Comparison of ENCODE assay signal across 1 cellular context in genomic region chr14:68191567-68192321, GRCh38.
TF ChIP-seq lines count a peak whose summit lies in the region.

No MANE protein-coding gene starts in this region.

TF ChIP-seq in HepG2, 621 proteins besides CTCF, POLR2A, EP300 and RAD21 (continued from another document and continues in another):
- TF ChIP-seq ZBTB34 (CRISPR knock-in tag; IDR thresholded peaks at IDR 0.05) (peak; percentile 42; the same call in 1 of the 2 replicates), RNF219 (CRISPR knock-in tag; IDR thresholded peaks at IDR 0.05) (no peak), ZNF207 (IDR thresholded peaks at IDR 0.05; ENCODE audit: borderline replicate concordance) (no peak), ZBTB14 (CRISPR knock-in tag; IDR thresholded peaks at IDR 0.05) (no peak), PRDM10 (CRISPR knock-in tag; IDR thresholded peaks at IDR 0.05; ENCODE audit: low read depth) (no peak), ZNF546 (CRISPR knock-in tag; conservative IDR thresholded peaks at IDR 0.05) (no peak), ZNF138 (CRISPR knock-in tag; IDR thresholded peaks at IDR 0.05; ENCODE audit: low read depth) (no peak), ZNF704 (CRISPR knock-in tag; IDR thresholded peaks at IDR 0.05; ENCODE audit: borderline replicate concordance) (no peak), ARNT (IDR thresholded peaks at IDR 0.05) (no peak), MAZ (IDR thresholded peaks at IDR 0.05; ENCODE audit: borderline replicate concordance, low read depth, low read length) (no peak), MAZ (CRISPR knock-in tag; IDR thresholded peaks at IDR 0.05; ENCODE audit: low read depth) (no peak), ZNF720 (CRISPR knock-in tag; IDR thresholded peaks at IDR 0.05) (no peak), HNF4G (IDR thresholded peaks at IDR 0.05; ENCODE audit: borderline replicate concordance, low read depth, low read length) (no peak), HNF4G (CRISPR knock-in tag; IDR thresholded peaks at IDR 0.05; ENCODE audit: borderline replicate concordance, low read depth) (no peak), ZBTB4 (CRISPR knock-in tag; IDR thresholded peaks at IDR 0.05; ENCODE audit: borderline replicate concordance) (no peak), ZBTB2 (CRISPR knock-in tag; IDR thresholded peaks at IDR 0.05; ENCODE audit: low read depth) (no peak), DNMT1 (CRISPR knock-in tag; IDR thresholded peaks at IDR 0.05) (no peak), PRPF4 (IDR thresholded peaks at IDR 0.05; ENCODE audit: low read depth, low read length, poor library complexity, severe bottlenecking) (no peak), ZBTB1 (CRISPR knock-in tag; IDR thresholded peaks at IDR 0.05; ENCODE audit: borderline replicate concordance) (no peak), RXRB (CRISPR knock-in tag; IDR thresholded peaks at IDR 0.05; ENCODE audit: borderline replicate concordance) (peak; percentile 92), SYNCRIP (IDR thresholded peaks at IDR 0.05; ENCODE audit: insufficient read depth, low read depth, low read length) (no peak), IKZF4 (CRISPR knock-in tag; IDR thresholded peaks at IDR 0.05; ENCODE audit: borderline replicate concordance, low read depth, not compliant biosample characterization) (no peak), ZKSCAN8 (CRISPR knock-in tag; IDR thresholded peaks at IDR 0.05; ENCODE audit: borderline replicate concordance) (no peak), ZSCAN21 (CRISPR knock-in tag; IDR thresholded peaks at IDR 0.05; ENCODE audit: borderline replicate concordance) (no peak), GRHL1 (CRISPR knock-in tag; conservative IDR thresholded peaks at IDR 0.05) (no peak), ZNF850 (CRISPR knock-in tag; conservative IDR thresholded peaks at IDR 0.05) (no peak), CSRNP2 (CRISPR knock-in tag; conservative IDR thresholded peaks at IDR 0.05; ENCODE audit: low read depth) (no peak), HNF1B (CRISPR knock-in tag; IDR thresholded peaks at IDR 0.05) (peak; percentile 73; the same call in 1 of the 2 replicates), MLXIP (CRISPR knock-in tag; IDR thresholded peaks at IDR 0.05; ENCODE audit: borderline replicate concordance) (no peak), BHLHE40 (IDR thresholded peaks at IDR 0.05; ENCODE audit: low read length) (no peak), NFE2L2 (IDR thresholded peaks at IDR 0.05; ENCODE audit: low read length) (no peak), RXRA (CRISPR knock-in tag; IDR thresholded peaks at IDR 0.05) (peak; percentile 48; the same call in 1 of the 2 replicates), ZBTB7B (CRISPR knock-in tag; IDR thresholded peaks at IDR 0.05) (no peak)
